Comparison of ENCODE assay signal across 8 cellular contexts in genomic region chr1:167630568-167631385, GRCh38. TPM values are rescaled to one million over a fixed set of nuclear protein-coding genes. Genes with fewer than 3 reads are reported as not detected.
A peak's percentile ranks its signal among the peaks of the same experiment; 100 is the strongest.
DNase-seq lines count a peak whose midpoint lies in the region; ATAC-seq and TF ChIP-seq lines count a peak whose summit lies in the region.

No MANE protein-coding gene starts in this region.

- no peak overlapping the region for H3K27ac ChIP-seq in GM23338 (ENCODE audit: low read depth)
- H3K27ac ChIP-seq in gastrocnemius medialis: peak overlapping the region; percentile 90 to 96 (median 92)

- peak overlapping the region; percentile 75 for H3K4me3 Mint-ChIP-seq in GM23338
- H3K4me3 Mint-ChIP-seq in activated CD8-positive, alpha-beta T cell treated with anti-CD3 and anti-CD28 coated beads, Interleukin-2, amount 10 ng/mL, durations not matched to agents 7 days and 5 days: peak overlapping the region; percentile 98

- ATAC-seq in GM23338 (peak; percentile 11), left cardiac atrium (peak; percentile 10 to 16), gastrocnemius medialis (peak in 1 of 2 donors; percentile 23)
- ATAC-seq in activated CD8-positive, alpha-beta T cell treated with anti-CD3 and anti-CD28 coated beads, Interleukin-2, amount 10 ng/mL, durations not matched to agents 7 days and 5 days: no peak

- no peaks in the 10 kb centered on the region for H3K9me2 ChIP-seq in GM23338 (ENCODE audit: insufficient read depth)

- peak overlapping the region; percentile 91 for H3K4me2 ChIP-seq in GM23338

- in situ Hi-C loops in gastrocnemius medialis (cut with MboI; ENCODE audit: low sequenced_read_pairs in 4 of 4): no loop called here

- peak overlapping the region; percentile 98 for H2AFZ ChIP-seq in GM23338

- CTCF ChIA-PET in activated CD8-positive, alpha-beta T cell treated with anti-CD3 and anti-CD28 coated beads, Interleukin-2, amount 10 ng/mL, durations not matched to agents 7 days and 5 days (lab: Charles Lee): interaction anchor here (0.8 to 14.2 kb wide), 5 partner anchors 14 to 88 kb away, joined by 3 to 334 read pairs (median 3); no protein-coding TSS in a partner anchor

- peaks cover 37% of the 10 kb centered on the region for H3K4me1 ChIP-seq in GM23338 (ENCODE audit: insufficient read depth)
- H3K4me1 ChIP-seq in gastrocnemius medialis: peaks cover 47 to 64% of the 10 kb centered on the region in 2 donors

- DNase-seq in AG10803 (ENCODE audit: low read depth) (no peak), GM23338 (ENCODE audit: low spot score) (no peak), left cardiac atrium (no peak), gastrocnemius medialis (no peak), activated gamma-delta T cell (lab: John Stamatoyannopoulos, UW) (no peak), NCI-H526 treated with DMSO at 0.1 percent for 48 hours (lab: John Stamatoyannopoulos, UW) (no peak), T1000 (lab: John Stamatoyannopoulos, UW) (no peak)
- DNase-seq in activated CD8-positive, alpha-beta T cell treated with anti-CD3 and anti-CD28 coated beads, Interleukin-2, amount 10 ng/mL, durations not matched to agents 7 days and 5 days: no peak

- intact Hi-C loops in left cardiac atrium (cut with DNase I): loop anchor here in 1 of 2 donors (5.0 kb wide), 1 partner anchor 52 kb away; no protein-coding TSS in a partner anchor
- intact Hi-C loops in gastrocnemius medialis (cut with DNase I; ENCODE audit: low total_unique reads): no loop called here

- H3K36me3 ChIP-seq in GM23338 (ENCODE audit: insufficient read depth) (no peaks in the 10 kb centered on the region), gastrocnemius medialis (no peaks in the 10 kb centered on the region)

- no peaks in the 10 kb centered on the region; the same call in 2 of the 3 replicates for H3K9me3 Mint-ChIP-seq in GM23338
- H3K9me3 Mint-ChIP-seq in activated CD8-positive, alpha-beta T cell treated with anti-CD3 and anti-CD28 coated beads, Interleukin-2, amount 10 ng/mL, durations not matched to agents 7 days and 5 days (ENCODE audit: insufficient read depth): peaks cover 2% of the 10 kb centered on the region

- peaks cover 58% of the 10 kb centered on the region for H3K27me3 ChIP-seq in GM23338 (ENCODE audit: insufficient read depth)
- no peaks in the 10 kb centered on the region for H3K27me3 ChIP-seq in gastrocnemius medialis

- 0 out of 2 replicates have a peak, but pooled peaks cover 9% of the 10 kb centered on the region for H3F3A ChIP-seq in GM23338 (replicated peaks; ENCODE audit: low read depth)

- H3K4me1 Mint-ChIP-seq in GM23338: peaks cover 45% of the 10 kb centered on the region
- peaks cover 74% of the 10 kb centered on the region for H3K4me1 Mint-ChIP-seq in activated CD8-positive, alpha-beta T cell treated with anti-CD3 and anti-CD28 coated beads, Interleukin-2, amount 10 ng/mL, durations not matched to agents 7 days and 5 days (ENCODE audit: low read depth)

- TF ChIP-seq POLR2A in gastrocnemius medialis (IDR thresholded peaks at IDR 0.05): no peak

- H3K79me2 ChIP-seq in GM23338 (replicated peaks; ENCODE audit: insufficient read depth): no peaks in the 10 kb centered on the region

- POLR2A ChIA-PET in activated CD8-positive, alpha-beta T cell treated with anti-CD3 and anti-CD28 coated beads, Interleukin-2, amount 10 ng/mL, durations not matched to agents 7 days and 5 days (lab: Charles Lee): interaction anchor here (0.9 to 8.2 kb wide), 8 partner anchors 8 to 305 kb away, joined by 3 to 96 read pairs (median 8); no protein-coding TSS in a partner anchor

- peak overlapping the region; percentile 52 for H3K4me3 ChIP-seq in AG10803 (ENCODE audit: low read length)
- H3K4me3 ChIP-seq in GM23338: peak overlapping the region; percentile 80
- H3K4me3 ChIP-seq in gastrocnemius medialis: peak overlapping the region; percentile 74 to 86 (median 86)

- peaks cover 43% of the 10 kb centered on the region for H3K27me3 Mint-ChIP-seq in GM23338 (ENCODE audit: insufficient read depth, low read depth, poor library complexity)
- no peaks in the 10 kb centered on the region for H3K27me3 Mint-ChIP-seq in activated CD8-positive, alpha-beta T cell treated with anti-CD3 and anti-CD28 coated beads, Interleukin-2, amount 10 ng/mL, durations not matched to agents 7 days and 5 days (ENCODE audit: low read depth)

- no peak overlapping the region for H3K27ac Mint-ChIP-seq in GM23338
- peak overlapping the region; percentile 98 for H3K27ac Mint-ChIP-seq in activated CD8-positive, alpha-beta T cell treated with anti-CD3 and anti-CD28 coated beads, Interleukin-2, amount 10 ng/mL, durations not matched to agents 7 days and 5 days

- H3K36me3 Mint-ChIP-seq in GM23338 (ENCODE audit: low read depth): no peaks in the 10 kb centered on the region; the same call in 2 of the 3 replicates
- peaks cover 62% of the 10 kb centered on the region for H3K36me3 Mint-ChIP-seq in activated CD8-positive, alpha-beta T cell treated with anti-CD3 and anti-CD28 coated beads, Interleukin-2, amount 10 ng/mL, durations not matched to agents 7 days and 5 days (ENCODE audit: low read depth)

- H3K9me3 ChIP-seq in gastrocnemius medialis: no peaks in the 10 kb centered on the region

- H4K20me1 ChIP-seq in GM23338 (replicated peaks; ENCODE audit: insufficient read depth): no peaks in the 10 kb centered on the region

- TF ChIP-seq CTCF in AG10803 (conservative IDR thresholded peaks at IDR 0.05; ENCODE audit: low read length) (no peak), GM23338 (conservative IDR thresholded peaks at IDR 0.05; ENCODE audit: low read depth in 2 of 2) (no peak), gastrocnemius medialis (IDR thresholded peaks at IDR 0.05 in 4 of 5, conservative IDR thresholded peaks at IDR 0.05 in 1 of 5) (no peak)

TF ChIP-seq in GM23338, 12 proteins besides CTCF, POLR2A, EP300 and RAD21:
- no peak for TF ChIP-seq REST (IDR thresholded peaks at IDR 0.05; ENCODE audit: unreplicated experiment)
- no peak for TF ChIP-seq CREB1 (CRISPR knock-in tag; IDR thresholded peaks at IDR 0.05; ENCODE audit: low read depth)
- TF ChIP-seq STAT1 (IDR thresholded peaks at IDR 0.05; ENCODE audit: unreplicated experiment): no peak
- TF ChIP-seq JUNB (IDR thresholded peaks at IDR 0.05; ENCODE audit: unreplicated experiment): no peak
- TF ChIP-seq ZNF331 (CRISPR knock-in tag; IDR thresholded peaks at IDR 0.05; ENCODE audit: low read depth): no peak

RNA-seq across cellular contexts. Expression of gene RCSD1, which starts 0.7 kb away (rescaled TPM):
- 0.73 TPM in 1 of 2 replicates, not detected in the other for total RNA-seq in GM23338 (2014; rRNA removed; shearing (Covaris generic))
- 0.18 and 0.42 TPM in 2 replicates for polyA plus RNA-seq in GM23338 (2016; fragmentation: Nextera tagmentation; extraction: Ambion mirVana)
- 100 to 1,000 TPM; 143 to 145 TPM for total RNA-seq in activated CD8-positive, alpha-beta T cell treated with anti-CD3 and anti-CD28 coated beads, Interleukin-2, amount 10 ng/mL, durations not matched to agents 7 days and 5 days
- total RNA-seq in left cardiac atrium: 10 to 100 TPM; 33.6 to 38.7 TPM
- total RNA-seq in gastrocnemius medialis: 10 to 100 TPM in 1 of 4 donors, 1 to 10 TPM in 3; 6.0 to 14.8 (median 7.5) TPM
